ENCODE assay signal across 24 cellular contexts in genomic region chr11:76394411-76394810, GRCh38.
"Had no signal": no experiment of that assay in that cellular context is flagged by ENCODE, and none has a peak within 500 bp of the region (broad histone marks: within the 10 kb centered on the region; RNA-seq: fewer than 3 reads in every experiment).

No MANE protein-coding gene starts in this region.

- ATAC-seq: foreskin keratinocyte; gastroesophageal sphincter; heart left ventricle; left cardiac atrium; left lung; left ventricle myocardium superior; lower lobe of right lung; mucosa of descending colon; naive thymus-derived CD8-positive, alpha-beta T cell had no signal

- H3K4me3 Mint-ChIP-seq: naive B cell; naive thymus-derived CD8-positive, alpha-beta T cell had no signal

- H3K9me3 ChIP-seq: colonic mucosa, esophagus muscularis mucosa, gastroesophageal sphincter, heart left ventricle, left lung, lower lobe of right lung, mucosa of descending colon had no signal

- H3K27me3 Mint-ChIP-seq: naive B cell; naive thymus-derived CD8-positive, alpha-beta T cell had no signal

- DNase-seq: colonic mucosa; cortex of kidney; dermis blood vessel endothelial cell; dorsolateral prefrontal cortex; effector CD4-positive, alpha-beta T cell; effector memory CD4-positive, alpha-beta T cell; foreskin keratinocyte; heart left ventricle; hypothalamus; left cardiac atrium; left lung; left ventricle myocardium superior; lower lobe of right lung; mesendoderm; mucosa of descending colon; naive B cell; naive thymus-derived CD8-positive, alpha-beta T cell had no signal

- H3K27ac ChIP-seq: colonic mucosa, dorsolateral prefrontal cortex, esophagus muscularis mucosa, foreskin keratinocyte, gastroesophageal sphincter, heart left ventricle, hepatocyte, left lung, lower lobe of right lung had no signal

- H2AFZ ChIP-seq: hepatocyte had no signal

- H3K4me3 ChIP-seq: colonic mucosa, dorsolateral prefrontal cortex, esophagus muscularis mucosa, gastroesophageal sphincter, heart left ventricle, hepatocyte, left lung, lower lobe of right lung, mucosa of descending colon had no signal

- H3K9me3 Mint-ChIP-seq: naive thymus-derived CD8-positive, alpha-beta T cell had no signal

- H3K4me2 ChIP-seq: hepatocyte had no signal

- FAIRE-seq: endothelial cell of umbilical vein, frontal cortex, islet of Langerhans, keratinocyte had no signal

- H3K4me1 ChIP-seq: colonic mucosa, foreskin keratinocyte, heart left ventricle, left lung, lower lobe of right lung had no signal

- H3K27me3 ChIP-seq: colonic mucosa, dorsolateral prefrontal cortex, esophagus muscularis mucosa, gastroesophageal sphincter, heart left ventricle, hepatocyte, left lung had no signal

- H3K4me1 Mint-ChIP-seq: naive thymus-derived CD8-positive, alpha-beta T cell had no signal

- H3K36me3 ChIP-seq: colonic mucosa, esophagus muscularis mucosa, gastroesophageal sphincter, heart left ventricle, left lung, lower lobe of right lung had no signal

- H3K36me3 Mint-ChIP-seq: naive B cell; naive thymus-derived CD8-positive, alpha-beta T cell had no signal

- H3K79me2 ChIP-seq: hepatocyte had no signal
